In genomic region chr4:183659029-183659870, GRCh38 we compare ENCODE assay signal across 8 cellular contexts. TPM values are rescaled to one million over a fixed set of nuclear protein-coding genes. Genes with fewer than 3 reads are reported as not detected.
A peak's percentile ranks its signal among the peaks of the same experiment; 100 is the strongest.
DNase-seq lines count a peak whose midpoint lies in the region; ATAC-seq and TF ChIP-seq lines count a peak whose summit lies in the region.

Gene RWDD4, minus strand, starts transcription at chr4:183659185. Its CDS starts 233 bp downstream, at chr4:183658952.
Gene TRAPPC11, plus strand, starts transcription at chr4:183659293. Its CDS starts 4,575 bp downstream, at chr4:183663868.

- H3K27ac Mint-ChIP-seq in WTC11: peak within 1 kb of the TSS; percentile 91

- H3K4me3 ChIP-seq in cardiac fibroblast (replicated peaks in 1 of 2; ENCODE audit: low read depth in 2 of 2, low read length in 2 of 2): peak within 1 kb of the TSS; percentile 61

- CTCF ChIA-PET in WTC11 (lab: Charles Lee): interaction anchor here (0.6 kb wide), 1 partner anchor 22 kb away, joined by 3 read pairs; no protein-coding TSS in a partner anchor

- TF ChIP-seq CTCF in WTC11 (IDR thresholded peaks at IDR 0.05) (no peak), cardiac fibroblast (IDR thresholded peaks at IDR 0.05; ENCODE audit: low read depth, low read length) (no peak)

- peak within 1 kb of the TSS; percentile 86 for H3K4me3 Mint-ChIP-seq in WTC11

- H3K36me3 Mint-ChIP-seq in WTC11: peaks cover 8% of the 10 kb centered on the region; the same call in 1 of the 2 replicates

- ATAC-seq in GM18907 (IDR thresholded peaks at IDR 0.05; ENCODE audit: unreplicated experiment) (peak; percentile 99), HG03159 (IDR thresholded peaks at IDR 0.05; ENCODE audit: unreplicated experiment) (peak; percentile 100), WTC11 (peak; percentile 99)

- DNase-seq in AG08396 (ENCODE audit: low spot score): peak; percentile 99
- DNase-seq in NCI-H2227 treated with DMSO at 0.1 percent for 48 hours (lab: John Stamatoyannopoulos, UW): peak; percentile 91
- peak; percentile 97 for DNase-seq in WTC11 (ENCODE audit: low spot score)
- peak; percentile 99 for DNase-seq in cardiac fibroblast (ENCODE audit: low read depth in 2 of 2)
- peak; percentile 98 for DNase-seq in iPS-NIHi7 (ENCODE audit: extremely low spot score)
- DNase-seq in smooth muscle cell of the brain vasculature (ENCODE audit: low read depth, low spot score): peak; percentile 97

- no peaks in the 10 kb centered on the region for H3K27me3 Mint-ChIP-seq in WTC11 (ENCODE audit: low read depth)

- peaks cover 19% of the 10 kb centered on the region for H3K4me1 Mint-ChIP-seq in WTC11

- H3K9me3 Mint-ChIP-seq in WTC11: no peaks in the 10 kb centered on the region

- POLR2A ChIA-PET in WTC11 (lab: Charles Lee): no interaction called here

TF ChIP-seq in WTC11, 78 proteins besides CTCF, POLR2A, EP300 and RAD21 (continues in another document):
- TF ChIP-seq SP1 (CRISPR knock-in tag; conservative IDR thresholded peaks at IDR 0.05) (peak; percentile 47), NR2C2 (CRISPR knock-in tag; IDR thresholded peaks at IDR 0.05) (0 out of 2 replicates have a peak, but pooled peaks have one; percentile 20), ZNF512 (CRISPR knock-in tag; IDR thresholded peaks at IDR 0.05; ENCODE audit: borderline replicate concordance) (no peak), E2F5 (CRISPR knock-in tag; IDR thresholded peaks at IDR 0.05) (peak; percentile 71; the same call in 1 of the 2 replicates), ATF2 (CRISPR knock-in tag; IDR thresholded peaks at IDR 0.05; ENCODE audit: borderline replicate concordance, low read depth) (no peak), CREM (CRISPR knock-in tag; IDR thresholded peaks at IDR 0.05) (peak; percentile 87), RELA (CRISPR knock-in tag; IDR thresholded peaks at IDR 0.05; ENCODE audit: borderline replicate concordance) (no peak), MAX (CRISPR knock-in tag; IDR thresholded peaks at IDR 0.05) (peak; percentile 62; the same call in 1 of the 2 replicates), CREB1 (CRISPR knock-in tag; IDR thresholded peaks at IDR 0.05) (0 out of 2 replicates have a peak, but pooled peaks have one; percentile 49), GABPB1 (CRISPR knock-in tag; IDR thresholded peaks at IDR 0.05) (peak; percentile 67; the same call in 1 of the 2 replicates), NR3C1 (CRISPR knock-in tag; conservative IDR thresholded peaks at IDR 0.05; ENCODE audit: low read depth) (no peak), ARID4B (CRISPR knock-in tag; IDR thresholded peaks at IDR 0.05; ENCODE audit: borderline replicate concordance) (peak; percentile 77; the same call in 1 of the 2 replicates), NR1H2 (CRISPR knock-in tag; IDR thresholded peaks at IDR 0.05) (no peak), TP53 (CRISPR knock-in tag; IDR thresholded peaks at IDR 0.05) (peak; percentile 43; the same call in 1 of the 2 replicates), ZNF416 (CRISPR knock-in tag; IDR thresholded peaks at IDR 0.05) (0 out of 2 replicates have a peak, but pooled peaks have one; percentile 61), FOXK1 (CRISPR knock-in tag; IDR thresholded peaks at IDR 0.05) (peak; percentile 50), FOXP1 (CRISPR knock-in tag; IDR thresholded peaks at IDR 0.05; ENCODE audit: borderline replicate concordance) (peak; percentile 39), NFYB (CRISPR knock-in tag; conservative IDR thresholded peaks at IDR 0.05; ENCODE audit: low read depth) (peak; percentile 80), ZNF281 (CRISPR knock-in tag; IDR thresholded peaks at IDR 0.05) (no peak), KAT7 (CRISPR knock-in tag; IDR thresholded peaks at IDR 0.05; ENCODE audit: borderline replicate concordance) (peak; percentile 77; the same call in 1 of the 2 replicates)

RNA-seq across cellular contexts. Expression of gene RWDD4, which starts in this region (rescaled TPM):
- total RNA-seq in WTC11 (2021): 15.6 to 17.8 TPM (median 16.4 TPM) in 3 replicates

RNA-seq across cellular contexts. Expression of gene TRAPPC11, which starts in this region (rescaled TPM):
- total RNA-seq in WTC11 (2021): 30.0 to 35.9 TPM (median 33.6 TPM) in 3 replicates

Comparison
In these comparisons a context has a peak if more than half of its experiments do, and no peak if none do; other contexts are left out.
1. Peak in every context shown above with its lines: DNase-seq, ATAC-seq and H3K4me3 ChIP-seq.